1 cellular context compared by ENCODE assay signal in the genomic region with DNA sequence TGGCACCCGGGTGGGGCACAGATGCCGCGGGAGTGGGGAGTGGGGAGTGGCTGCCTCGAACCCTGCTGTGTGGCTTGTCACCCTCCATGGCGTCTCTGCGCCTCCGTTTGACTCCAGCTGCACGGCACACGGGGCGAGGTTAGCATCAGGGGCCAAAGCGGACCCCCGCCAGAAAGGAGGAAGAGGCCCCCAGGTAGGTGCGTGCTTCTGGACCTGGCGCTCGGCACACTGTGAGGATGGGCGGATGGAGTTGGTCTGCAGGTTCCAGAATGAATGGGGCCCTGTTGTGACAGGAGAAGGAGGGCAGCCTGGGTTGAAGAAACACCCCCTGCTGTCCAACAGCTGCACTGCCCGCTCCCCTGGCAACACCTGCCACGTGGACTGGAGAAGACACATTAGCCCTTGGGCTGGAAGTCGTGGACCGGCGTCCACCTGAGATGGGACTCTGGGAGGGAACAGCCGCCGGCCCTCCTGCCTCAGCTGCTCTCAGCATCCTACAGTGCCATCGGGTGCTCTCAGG.
TF ChIP-seq lines count a peak whose summit lies in the region.

No MANE protein-coding gene starts in this region.

TF ChIP-seq in HepG2, 621 proteins besides CTCF, POLR2A, EP300 and RAD21:
- no peak for TF ChIP-seq ZNF207 (IDR thresholded peaks at IDR 0.05; ENCODE audit: borderline replicate concordance)
- 0 out of 2 replicates have a peak, but pooled peaks have one; percentile 62 for TF ChIP-seq TGIF2 (CRISPR knock-in tag; IDR thresholded peaks at IDR 0.05)
- no peak for TF ChIP-seq WIZ (CRISPR knock-in tag; IDR thresholded peaks at IDR 0.05)
- 0 out of 2 replicates have a peak, but pooled peaks have one; percentile 13 for TF ChIP-seq SMC3 (IDR thresholded peaks at IDR 0.05; ENCODE audit: low read length)
- TF ChIP-seq ZBTB38 (CRISPR knock-in tag; IDR thresholded peaks at IDR 0.05) = peak; percentile 42
- no peak; the same call in 1 of the 2 replicates for TF ChIP-seq ZBTB7B (CRISPR knock-in tag; IDR thresholded peaks at IDR 0.05)
- no peak for TF ChIP-seq ZNF713 (CRISPR knock-in tag; IDR thresholded peaks at IDR 0.05)
- TF ChIP-seq, protein P1, sequence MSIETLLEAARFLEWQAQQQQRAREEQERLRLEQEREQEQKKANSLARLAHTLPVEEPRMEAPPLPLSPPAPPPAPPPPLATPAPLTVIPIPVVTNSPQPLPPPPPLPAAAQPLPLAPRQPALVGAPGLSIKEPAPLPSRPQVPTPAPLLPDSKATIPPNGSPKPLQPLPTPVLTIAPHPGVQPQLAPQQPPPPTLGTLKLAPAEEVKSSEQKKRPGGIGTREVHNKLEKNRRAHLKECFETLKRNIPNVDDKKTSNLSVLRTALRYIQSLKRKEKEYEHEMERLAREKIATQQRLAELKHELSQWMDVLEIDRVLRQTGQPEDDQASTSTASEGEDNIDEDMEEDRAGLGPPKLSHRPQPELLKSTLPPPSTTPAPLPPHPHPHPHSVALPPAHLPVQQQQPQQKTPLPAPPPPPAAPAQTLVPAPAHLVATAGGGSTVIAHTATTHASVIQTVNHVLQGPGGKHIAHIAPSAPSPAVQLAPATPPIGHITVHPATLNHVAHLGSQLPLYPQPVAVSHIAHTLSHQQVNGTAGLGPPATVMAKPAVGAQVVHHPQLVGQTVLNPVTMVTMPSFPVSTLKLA (IDR thresholded peaks at IDR 0.05) = peak; percentile 19; the same call in 1 of the 2 replicates
- peak; percentile 66; the same call in 1 of the 2 replicates for TF ChIP-seq ZNF598 (CRISPR knock-in tag; IDR thresholded peaks at IDR 0.05; ENCODE audit: borderline replicate concordance)
- TF ChIP-seq, protein P2, sequence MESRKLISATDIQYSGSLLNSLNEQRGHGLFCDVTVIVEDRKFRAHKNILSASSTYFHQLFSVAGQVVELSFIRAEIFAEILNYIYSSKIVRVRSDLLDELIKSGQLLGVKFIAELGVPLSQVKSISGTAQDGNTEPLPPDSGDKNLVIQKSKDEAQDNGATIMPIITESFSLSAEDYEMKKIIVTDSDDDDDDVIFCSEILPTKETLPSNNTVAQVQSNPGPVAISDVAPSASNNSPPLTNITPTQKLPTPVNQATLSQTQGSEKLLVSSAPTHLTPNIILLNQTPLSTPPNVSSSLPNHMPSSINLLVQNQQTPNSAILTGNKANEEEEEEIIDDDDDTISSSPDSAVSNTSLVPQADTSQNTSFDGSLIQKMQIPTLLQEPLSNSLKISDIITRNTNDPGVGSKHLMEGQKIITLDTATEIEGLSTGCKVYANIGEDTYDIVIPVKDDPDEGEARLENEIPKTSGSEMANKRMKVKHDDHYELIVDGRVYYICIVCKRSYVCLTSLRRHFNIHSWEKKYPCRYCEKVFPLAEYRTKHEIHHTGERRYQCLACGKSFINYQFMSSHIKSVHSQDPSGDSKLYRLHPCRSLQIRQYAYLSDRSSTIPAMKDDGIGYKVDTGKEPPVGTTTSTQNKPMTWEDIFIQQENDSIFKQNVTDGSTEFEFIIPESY (CRISPR knock-in tag; IDR thresholded peaks at IDR 0.05) = 0 out of 2 replicates have a peak, but pooled peaks have one; percentile 11
- TF ChIP-seq, protein P3, sequence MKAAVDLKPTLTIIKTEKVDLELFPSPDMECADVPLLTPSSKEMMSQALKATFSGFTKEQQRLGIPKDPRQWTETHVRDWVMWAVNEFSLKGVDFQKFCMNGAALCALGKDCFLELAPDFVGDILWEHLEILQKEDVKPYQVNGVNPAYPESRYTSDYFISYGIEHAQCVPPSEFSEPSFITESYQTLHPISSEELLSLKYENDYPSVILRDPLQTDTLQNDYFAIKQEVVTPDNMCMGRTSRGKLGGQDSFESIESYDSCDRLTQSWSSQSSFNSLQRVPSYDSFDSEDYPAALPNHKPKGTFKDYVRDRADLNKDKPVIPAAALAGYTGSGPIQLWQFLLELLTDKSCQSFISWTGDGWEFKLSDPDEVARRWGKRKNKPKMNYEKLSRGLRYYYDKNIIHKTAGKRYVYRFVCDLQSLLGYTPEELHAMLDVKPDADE (CRISPR knock-in tag; IDR thresholded peaks at IDR 0.05) = 0 out of 2 replicates have a peak, but pooled peaks have one; percentile 4
- TF ChIP-seq MYC (CRISPR knock-in tag; IDR thresholded peaks at IDR 0.05; ENCODE audit: borderline replicate concordance) = peak; percentile 54; the same call in 1 of the 2 replicates
- TF ChIP-seq ZNF607 (CRISPR knock-in tag; IDR thresholded peaks at IDR 0.05; ENCODE audit: borderline replicate concordance) = no peak
- TF ChIP-seq ZNF629 (CRISPR knock-in tag; conservative IDR thresholded peaks at IDR 0.05) = no peak
- TF ChIP-seq ZNF768 (CRISPR knock-in tag; IDR thresholded peaks at IDR 0.05) = peak; percentile 94
- peak; percentile 51; the same call in 1 of the 2 replicates for TF ChIP-seq SAP130 (CRISPR knock-in tag; IDR thresholded peaks at IDR 0.05; ENCODE audit: low read depth)
- TF ChIP-seq, protein P4, sequence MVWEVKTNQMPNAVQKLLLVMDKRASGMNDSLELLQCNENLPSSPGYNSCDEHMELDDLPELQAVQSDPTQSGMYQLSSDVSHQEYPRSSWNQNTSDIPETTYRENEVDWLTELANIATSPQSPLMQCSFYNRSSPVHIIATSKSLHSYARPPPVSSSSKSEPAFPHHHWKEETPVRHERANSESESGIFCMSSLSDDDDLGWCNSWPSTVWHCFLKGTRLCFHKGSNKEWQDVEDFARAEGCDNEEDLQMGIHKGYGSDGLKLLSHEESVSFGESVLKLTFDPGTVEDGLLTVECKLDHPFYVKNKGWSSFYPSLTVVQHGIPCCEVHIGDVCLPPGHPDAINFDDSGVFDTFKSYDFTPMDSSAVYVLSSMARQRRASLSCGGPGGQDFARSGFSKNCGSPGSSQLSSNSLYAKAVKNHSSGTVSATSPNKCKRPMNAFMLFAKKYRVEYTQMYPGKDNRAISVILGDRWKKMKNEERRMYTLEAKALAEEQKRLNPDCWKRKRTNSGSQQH (CRISPR knock-in tag; IDR thresholded peaks at IDR 0.05; ENCODE audit: low read depth) = 0 out of 2 replicates have a peak, but pooled peaks have one; percentile 35
- TF ChIP-seq STAG1 (CRISPR knock-in tag; IDR thresholded peaks at IDR 0.05) = peak; percentile 29
- TF ChIP-seq ZNF251 (CRISPR knock-in tag; IDR thresholded peaks at IDR 0.05) = 0 out of 2 replicates have a peak, but pooled peaks have one; percentile 9
- TF ChIP-seq ZKSCAN1 (IDR thresholded peaks at IDR 0.05; ENCODE audit: low read length) = no peak
- TF ChIP-seq KDM5B (CRISPR knock-in tag; IDR thresholded peaks at IDR 0.05; ENCODE audit: borderline replicate concordance) = no peak
- TF ChIP-seq, protein P5, sequence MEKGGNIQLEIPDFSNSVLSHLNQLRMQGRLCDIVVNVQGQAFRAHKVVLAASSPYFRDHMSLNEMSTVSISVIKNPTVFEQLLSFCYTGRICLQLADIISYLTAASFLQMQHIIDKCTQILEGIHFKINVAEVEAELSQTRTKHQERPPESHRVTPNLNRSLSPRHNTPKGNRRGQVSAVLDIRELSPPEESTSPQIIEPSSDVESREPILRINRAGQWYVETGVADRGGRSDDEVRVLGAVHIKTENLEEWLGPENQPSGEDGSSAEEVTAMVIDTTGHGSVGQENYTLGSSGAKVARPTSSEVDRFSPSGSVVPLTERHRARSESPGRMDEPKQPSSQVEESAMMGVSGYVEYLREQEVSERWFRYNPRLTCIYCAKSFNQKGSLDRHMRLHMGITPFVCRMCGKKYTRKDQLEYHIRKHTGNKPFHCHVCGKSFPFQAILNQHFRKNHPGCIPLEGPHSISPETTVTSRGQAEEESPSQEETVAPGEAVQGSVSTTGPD (CRISPR knock-in tag; IDR thresholded peaks at IDR 0.05) = no peak
- peak; percentile 32 for TF ChIP-seq HNRNPLL (IDR thresholded peaks at IDR 0.05; ENCODE audit: low read depth, low read length, poor library complexity, severe bottlenecking)
- no peak for TF ChIP-seq GPN1 (CRISPR knock-in tag; IDR thresholded peaks at IDR 0.05; ENCODE audit: borderline replicate concordance)
- TF ChIP-seq, protein P6, sequence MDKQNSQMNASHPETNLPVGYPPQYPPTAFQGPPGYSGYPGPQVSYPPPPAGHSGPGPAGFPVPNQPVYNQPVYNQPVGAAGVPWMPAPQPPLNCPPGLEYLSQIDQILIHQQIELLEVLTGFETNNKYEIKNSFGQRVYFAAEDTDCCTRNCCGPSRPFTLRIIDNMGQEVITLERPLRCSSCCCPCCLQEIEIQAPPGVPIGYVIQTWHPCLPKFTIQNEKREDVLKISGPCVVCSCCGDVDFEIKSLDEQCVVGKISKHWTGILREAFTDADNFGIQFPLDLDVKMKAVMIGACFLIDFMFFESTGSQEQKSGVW (CRISPR knock-in tag; IDR thresholded peaks at IDR 0.05; ENCODE audit: borderline replicate concordance) = no peak
- peak; percentile 73 for TF ChIP-seq AGO1 (IDR thresholded peaks at IDR 0.05; ENCODE audit: low read depth, low read length, poor library complexity, severe bottlenecking)
- TF ChIP-seq, protein P7, sequence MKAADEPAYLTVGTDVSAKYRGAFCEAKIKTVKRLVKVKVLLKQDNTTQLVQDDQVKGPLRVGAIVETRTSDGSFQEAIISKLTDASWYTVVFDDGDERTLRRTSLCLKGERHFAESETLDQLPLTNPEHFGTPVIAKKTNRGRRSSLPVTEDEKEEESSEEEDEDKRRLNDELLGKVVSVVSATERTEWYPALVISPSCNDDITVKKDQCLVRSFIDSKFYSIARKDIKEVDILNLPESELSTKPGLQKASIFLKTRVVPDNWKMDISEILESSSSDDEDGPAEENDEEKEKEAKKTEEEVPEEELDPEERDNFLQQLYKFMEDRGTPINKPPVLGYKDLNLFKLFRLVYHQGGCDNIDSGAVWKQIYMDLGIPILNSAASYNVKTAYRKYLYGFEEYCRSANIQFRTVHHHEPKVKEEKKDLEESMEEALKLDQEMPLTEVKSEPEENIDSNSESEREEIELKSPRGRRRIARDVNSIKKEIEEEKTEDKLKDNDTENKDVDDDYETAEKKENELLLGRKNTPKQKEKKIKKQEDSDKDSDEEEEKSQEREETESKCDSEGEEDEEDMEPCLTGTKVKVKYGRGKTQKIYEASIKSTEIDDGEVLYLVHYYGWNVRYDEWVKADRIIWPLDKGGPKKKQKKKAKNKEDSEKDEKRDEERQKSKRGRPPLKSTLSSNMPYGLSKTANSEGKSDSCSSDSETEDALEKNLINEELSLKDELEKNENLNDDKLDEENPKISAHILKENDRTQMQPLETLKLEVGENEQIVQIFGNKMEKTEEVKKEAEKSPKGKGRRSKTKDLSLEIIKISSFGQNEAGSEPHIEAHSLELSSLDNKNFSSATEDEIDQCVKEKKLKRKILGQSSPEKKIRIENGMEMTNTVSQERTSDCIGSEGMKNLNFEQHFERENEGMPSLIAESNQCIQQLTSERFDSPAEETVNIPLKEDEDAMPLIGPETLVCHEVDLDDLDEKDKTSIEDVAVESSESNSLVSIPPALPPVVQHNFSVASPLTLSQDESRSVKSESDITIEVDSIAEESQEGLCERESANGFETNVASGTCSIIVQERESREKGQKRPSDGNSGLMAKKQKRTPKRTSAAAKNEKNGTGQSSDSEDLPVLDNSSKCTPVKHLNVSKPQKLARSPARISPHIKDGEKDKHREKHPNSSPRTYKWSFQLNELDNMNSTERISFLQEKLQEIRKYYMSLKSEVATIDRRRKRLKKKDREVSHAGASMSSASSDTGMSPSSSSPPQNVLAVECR (CRISPR knock-in tag; IDR thresholded peaks at IDR 0.05; ENCODE audit: borderline replicate concordance) = no peak; the same call in 1 of the 2 replicates
- TF ChIP-seq HNRNPL (IDR thresholded peaks at IDR 0.05; ENCODE audit: low read depth, low read length) = peak; percentile 70; the same call in 1 of the 2 replicates
- no peak for TF ChIP-seq ZNF501 (CRISPR knock-in tag; IDR thresholded peaks at IDR 0.05)
- TF ChIP-seq KLF12 (CRISPR knock-in tag; IDR thresholded peaks at IDR 0.05; ENCODE audit: borderline replicate concordance) = no peak
- 0 out of 2 replicates have a peak, but pooled peaks have one; percentile 11 for TF ChIP-seq ZMYM3 (CRISPR knock-in tag; IDR thresholded peaks at IDR 0.05)
TF ChIP-seq in HepG2: peak in this region for 17.
